In genomic region chr2:171523969-171524401, GRCh38 we compare ENCODE assay signal across 8 cellular contexts. TPM values are rescaled to one million over a fixed set of nuclear protein-coding genes. Genes with fewer than 3 reads are reported as not detected.
DNase-seq lines count a peak whose midpoint lies in the region; ATAC-seq and TF ChIP-seq lines count a peak whose summit lies in the region.

No MANE protein-coding gene starts in this region.

- H3K4me1 Mint-ChIP-seq in activated naive CD4-positive, alpha-beta T cell treated with anti-CD3 and anti-CD28 coated beads, Interleukin-2, amount 10 ng/mL, durations not matched to agents 7 days and 5 days, result peaks cover 15% of the 10 kb centered on the region

- H3K27me3 Mint-ChIP-seq in activated naive CD4-positive, alpha-beta T cell treated with anti-CD3 and anti-CD28 coated beads, Interleukin-2, amount 10 ng/mL, durations not matched to agents 7 days and 5 days, result peaks cover 81% of the 10 kb centered on the region

- POLR2A ChIA-PET in AG04450 (lab: Yijun Ruan, JAX), result interaction anchor here (2.4 kb wide), 1 partner anchor 7 kb away, joined by 17 read pairs; no protein-coding TSS in a partner anchor

- H3K9ac ChIP-seq in HUES6 (ENCODE audit: low read length) (peak overlapping the region; percentile 83), colonic mucosa (ENCODE audit: low read depth in 2 of 2, low read length in 2 of 2) (peak overlapping the region in 1 of 2 donors; percentile 54)

- CTCF ChIA-PET in AG04450 (lab: Charles Lee), result no interaction called here
- CTCF ChIA-PET in activated naive CD4-positive, alpha-beta T cell treated with anti-CD3 and anti-CD28 coated beads, Interleukin-2, amount 10 ng/mL, durations not matched to agents 7 days and 5 days (lab: Charles Lee), result no interaction called here

- no peaks in the 10 kb centered on the region for H3K9me3 Mint-ChIP-seq in activated naive CD4-positive, alpha-beta T cell treated with anti-CD3 and anti-CD28 coated beads, Interleukin-2, amount 10 ng/mL, durations not matched to agents 7 days and 5 days

- H3K27me3 ChIP-seq in AG04450 (ENCODE audit: control insufficient read depth, insufficient read depth, low read length) (no peaks in the 10 kb centered on the region), HUES6 (ENCODE audit: control insufficient read depth, insufficient read depth, low read length) (peaks cover 21% of the 10 kb centered on the region), colonic mucosa (no peaks in the 10 kb centered on the region), mononuclear cell (ENCODE audit: insufficient read depth, low read length) (peaks cover 10% of the 10 kb centered on the region)

- intact Hi-C loops in colonic mucosa (cut with DNase I), result no loop called here

- H3K27ac ChIP-seq in AG04450 (ENCODE audit: low read depth, low read length) (peak overlapping the region; percentile 86), HUES6 (ENCODE audit: low read depth, low read length) (no peak overlapping the region), colonic mucosa (peak overlapping the region; percentile 77)

- ATAC-seq in GM21360 (IDR thresholded peaks at IDR 0.05; ENCODE audit: unreplicated experiment), result no peak

- H3K4me3 ChIP-seq in AG04450 (ENCODE audit: low read depth, low read length), result peak overlapping the region; percentile 83
- peak overlapping the region; percentile 94 for H3K4me3 ChIP-seq in HUES6 (ENCODE audit: low read depth, low read length)
- H3K4me3 ChIP-seq in colonic mucosa, result peak overlapping the region; percentile 75
- H3K4me3 ChIP-seq in mononuclear cell (ENCODE audit: low read length), result peak overlapping the region; percentile 50

- TF ChIP-seq CTCF in AG04450 (IDR thresholded peaks at IDR 0.05; ENCODE audit: low read depth, low read length) (no peak), colonic mucosa (IDR thresholded peaks at IDR 0.05) (no peak)

- no peaks in the 10 kb centered on the region; the same call in 1 of the 2 replicates for H3K9me3 ChIP-seq in AG04450 (ENCODE audit: control insufficient read depth, insufficient read depth, low read length)
- no peaks in the 10 kb centered on the region for H3K9me3 ChIP-seq in HUES6 (ENCODE audit: control insufficient read depth, insufficient read depth, low read depth, low read length)
- no peaks in the 10 kb centered on the region for H3K9me3 ChIP-seq in colonic mucosa
- no peaks in the 10 kb centered on the region for H3K9me3 ChIP-seq in mononuclear cell (ENCODE audit: low read depth, low read length)

- H3K36me3 Mint-ChIP-seq in activated naive CD4-positive, alpha-beta T cell treated with anti-CD3 and anti-CD28 coated beads, Interleukin-2, amount 10 ng/mL, durations not matched to agents 7 days and 5 days, result no peaks in the 10 kb centered on the region

- H3K27ac Mint-ChIP-seq in activated naive CD4-positive, alpha-beta T cell treated with anti-CD3 and anti-CD28 coated beads, Interleukin-2, amount 10 ng/mL, durations not matched to agents 7 days and 5 days, result no peak overlapping the region

- no peak overlapping the region for H3K4me3 Mint-ChIP-seq in activated naive CD4-positive, alpha-beta T cell treated with anti-CD3 and anti-CD28 coated beads, Interleukin-2, amount 10 ng/mL, durations not matched to agents 7 days and 5 days

- H3K4me1 ChIP-seq in HUES6 (ENCODE audit: control insufficient read depth, insufficient read depth, low read length) (peaks cover 21% of the 10 kb centered on the region), colonic mucosa (no peaks in the 10 kb centered on the region), mononuclear cell (ENCODE audit: insufficient read depth, low read length) (peaks cover 30% of the 10 kb centered on the region)

- no peak for DNase-seq in AG04450 (ENCODE audit: low read depth, low spot score)
- no peak for DNase-seq in colonic mucosa
- no peak for DNase-seq in activated naive CD4-positive, alpha-beta T cell treated with anti-CD3 and anti-CD28 coated beads, Interleukin-2, amount 10 ng/mL, durations not matched to agents 7 days and 5 days
- DNase-seq in middle frontal gyrus (ENCODE audit: extremely low spot score, low spot score), result no peak
- DNase-seq in stimulated activated CD4-positive, alpha-beta T cell treated with anti-CD3 and anti-CD28 coated beads, Interleukin-4, amount 100 ng/mL, for 1 hour, result no peak

- H3K36me3 ChIP-seq in HUES6 (ENCODE audit: control insufficient read depth, insufficient read depth, low read length) (no peaks in the 10 kb centered on the region), colonic mucosa (no peaks in the 10 kb centered on the region)

RNA-seq across cellular contexts. Expression of gene CYBRD1, which starts 1.7 kb away (rescaled TPM):
- 115 and 157 TPM in 2 replicates for polyA plus RNA-seq in AG04450 (2011; rRNA removed)
- polyA minus RNA-seq in AG04450 (2011; rRNA and poly(A)+ RNA removed), result 103 and 104 TPM in 2 replicates
- total RNA-seq in colonic mucosa (10 to 100 TPM; 12.4 to 35.6 TPM), mononuclear cell (7.5 TPM)
